ENCODE assay signal across 41 cellular contexts in genomic region chr7:108076141-108076540, GRCh38. TPM values are rescaled to one million over a fixed set of nuclear protein-coding genes. Genes with fewer than 3 reads are reported as not detected.
"Had no signal": no experiment of that assay in that cellular context is flagged by ENCODE, and none has a peak within 500 bp of the region (broad histone marks: within the 10 kb centered on the region; RNA-seq: fewer than 3 reads in every experiment).

No MANE protein-coding gene starts in this region.

- DNase-seq: activated CD4-positive, alpha-beta memory T cell treated with anti-CD3 and anti-CD28 coated beads, Interleukin-2, amount 10 ng/mL, durations not matched to agents 7 days and 5 days; activated CD4-positive, alpha-beta T cell treated with anti-CD3 and anti-CD28 coated beads for 1 hour; activated CD4-positive, alpha-beta T cell treated with anti-CD3 and anti-CD28 coated beads for 48 hours; activated CD4-positive, CD25-positive, alpha-beta regulatory T cell; activated CD8-positive, alpha-beta memory T cell treated with anti-CD3 and anti-CD28 coated beads for 24 hours; activated CD8-positive, alpha-beta memory T cell treated with anti-CD3 and anti-CD28 coated beads, Interleukin-2, amount 10 ng/mL, durations not matched to agents 7 days and 5 days; activated CD8-positive, alpha-beta memory T cell treated with anti-CD3 and anti-CD28 coated beads, Interleukin-2, amount 50 U/mL, for 48 hours; activated effector memory CD4-positive, alpha-beta T cell treated with anti-CD3 and anti-CD28 coated beads, Interleukin-2, amount 50 U/mL, for 16 hours; activated naive CD4-positive, alpha-beta T cell treated with Interleukin-2 at 50 U/mL for 16 hours; activated naive CD8-positive, alpha-beta T cell treated with anti-CD3 and anti-CD28 coated beads, Interleukin-2, amount 10 ng/mL, durations not matched to agents 7 days and 5 days; activated T-cell treated with anti-CD3 and anti-CD28 coated beads, Interleukin-2, amount 50 U/mL, for 48 hours; amygdala; body of pancreas; caudate nucleus; NCI-H1092 treated with DMSO at 0.1 percent for 48 hours; NCI-H1417; NCI-H146; NCI-H187; NCI-H2029 treated with DMSO at 0.1 percent for 48 hours; NCI-H2107; NCI-H2171 treated with DMSO at 0.1 percent for 48 hours; NCI-H2227 treated with DMSO at 0.1 percent for 48 hours; NCI-H446 treated with DMSO at 0.1 percent for 48 hours; NCI-H524; NCI-H69; NK-92 treated with Interleukin-12 subunit alpha and Interleukin-12 subunit beta, amount 100 ng/mL, for 24 hours; PC-3; Peyer's patch; RPMI8226; SHP77 treated with DMSO at 0.1 percent for 48 hours; T1000; WERI-Rb-1 had no signal

- H3K27ac Mint-ChIP-seq: activated CD4-positive, alpha-beta memory T cell treated with anti-CD3 and anti-CD28 coated beads, Interleukin-2, amount 10 ng/mL, durations not matched to agents 7 days and 5 days; activated CD8-positive, alpha-beta memory T cell treated with anti-CD3 and anti-CD28 coated beads, Interleukin-2, amount 10 ng/mL, durations not matched to agents 7 days and 5 days; activated naive CD4-positive, alpha-beta T cell treated with anti-CD3 and anti-CD28 coated beads, Interleukin-2, amount 50 U/mL, for 24 hours; activated naive CD8-positive, alpha-beta T cell treated with anti-CD3 and anti-CD28 coated beads, Interleukin-2, amount 10 ng/mL, durations not matched to agents 7 days and 5 days; activated T-helper 17 cell treated with anti-CD3 and anti-CD28 coated beads, Interleukin-2, amount 50 U/mL, for 72 hours had no signal

- H3K9ac ChIP-seq: KMS-11 had no signal

- H3K36me3 ChIP-seq: ascending aorta, Peyer's patch, WERI-Rb-1 had no signal

- H3K4me1 ChIP-seq: ascending aorta, body of pancreas had no signal

- H3K27me3 Mint-ChIP-seq: activated CD8-positive, alpha-beta memory T cell treated with anti-CD3 and anti-CD28 coated beads, Interleukin-2, amount 10 ng/mL, durations not matched to agents 7 days and 5 days; activated naive CD4-positive, alpha-beta T cell treated with anti-CD3 and anti-CD28 coated beads, Interleukin-2, amount 50 U/mL, for 24 hours; activated naive CD8-positive, alpha-beta T cell treated with anti-CD3 and anti-CD28 coated beads, Interleukin-2, amount 10 ng/mL, durations not matched to agents 7 days and 5 days; activated T-helper 17 cell treated with anti-CD3 and anti-CD28 coated beads, Interleukin-2, amount 50 U/mL, for 72 hours had no signal

- H3K4me1 Mint-ChIP-seq: activated CD4-positive, alpha-beta memory T cell treated with anti-CD3 and anti-CD28 coated beads, Interleukin-2, amount 10 ng/mL, durations not matched to agents 7 days and 5 days; activated CD8-positive, alpha-beta memory T cell treated with anti-CD3 and anti-CD28 coated beads, Interleukin-2, amount 10 ng/mL, durations not matched to agents 7 days and 5 days; activated naive CD4-positive, alpha-beta T cell treated with anti-CD3 and anti-CD28 coated beads, Interleukin-2, amount 50 U/mL, for 24 hours; activated naive CD8-positive, alpha-beta T cell treated with anti-CD3 and anti-CD28 coated beads, Interleukin-2, amount 10 ng/mL, durations not matched to agents 7 days and 5 days; activated T-helper 17 cell treated with anti-CD3 and anti-CD28 coated beads, Interleukin-2, amount 50 U/mL, for 72 hours had no signal

- H3K9me3 Mint-ChIP-seq: activated CD4-positive, alpha-beta memory T cell treated with anti-CD3 and anti-CD28 coated beads, Interleukin-2, amount 10 ng/mL, durations not matched to agents 7 days and 5 days had no signal

- H3K27ac ChIP-seq: ascending aorta, body of pancreas, KMS-11, Peyer's patch, WERI-Rb-1 had no signal

- FAIRE-seq: bronchial epithelial cell, TTC549 had no signal

- H3K27me3 ChIP-seq: ascending aorta, body of pancreas, Peyer's patch had no signal

- H3K4me3 Mint-ChIP-seq: activated CD4-positive, alpha-beta memory T cell treated with anti-CD3 and anti-CD28 coated beads, Interleukin-2, amount 10 ng/mL, durations not matched to agents 7 days and 5 days; activated CD8-positive, alpha-beta memory T cell treated with anti-CD3 and anti-CD28 coated beads, Interleukin-2, amount 10 ng/mL, durations not matched to agents 7 days and 5 days; activated naive CD4-positive, alpha-beta T cell treated with anti-CD3 and anti-CD28 coated beads, Interleukin-2, amount 50 U/mL, for 24 hours; activated naive CD8-positive, alpha-beta T cell treated with anti-CD3 and anti-CD28 coated beads, Interleukin-2, amount 10 ng/mL, durations not matched to agents 7 days and 5 days; activated T-helper 17 cell treated with anti-CD3 and anti-CD28 coated beads, Interleukin-2, amount 50 U/mL, for 72 hours had no signal

- H3K36me3 Mint-ChIP-seq: activated CD8-positive, alpha-beta memory T cell treated with anti-CD3 and anti-CD28 coated beads, Interleukin-2, amount 10 ng/mL, durations not matched to agents 7 days and 5 days; activated naive CD4-positive, alpha-beta T cell treated with anti-CD3 and anti-CD28 coated beads, Interleukin-2, amount 50 U/mL, for 24 hours; activated naive CD8-positive, alpha-beta T cell treated with anti-CD3 and anti-CD28 coated beads, Interleukin-2, amount 10 ng/mL, durations not matched to agents 7 days and 5 days had no signal

- H3K4me2 ChIP-seq: KMS-11 had no signal

- H3K4me3 ChIP-seq: ascending aorta, body of pancreas, Peyer's patch had no signal

- H3K9me3 ChIP-seq: ascending aorta, body of pancreas, Peyer's patch had no signal

RNA-seq across cellular contexts. Expression of gene LAMB4, which starts 54.0 kb away (rescaled TPM):
- total RNA-seq: activated CD4-positive, alpha-beta memory T cell treated with anti-CD3 and anti-CD28 coated beads, Interleukin-2, amount 10 ng/mL, durations not matched to agents 7 days and 5 days; activated CD8-positive, alpha-beta memory T cell treated with anti-CD3 and anti-CD28 coated beads, Interleukin-2, amount 10 ng/mL, durations not matched to agents 7 days and 5 days; activated naive CD8-positive, alpha-beta T cell treated with anti-CD3 and anti-CD28 coated beads, Interleukin-2, amount 10 ng/mL, durations not matched to agents 7 days and 5 days; activated T-helper 17 cell treated with anti-CD3 and anti-CD28 coated beads, Interleukin-2, amount 50 U/mL, for 72 hours; ascending aorta; LHCN-M2; T-helper 1 cell treated with Interleukin-12 subunit alpha and Interleukin-12 subunit beta and Interleukin-4 antibody, amounts not matched to agents 30 ng/mL and 1 ng/mL, for 36 hours; T-helper 2 cell treated with Interferon-gamma antibody and Interleukin-4, amounts not matched to agents 100 ng/mL and 5 ng/mL, for 36 hours had no signal
